Comparison of ENCODE assay signal across 23 cellular contexts in the genomic region with DNA sequence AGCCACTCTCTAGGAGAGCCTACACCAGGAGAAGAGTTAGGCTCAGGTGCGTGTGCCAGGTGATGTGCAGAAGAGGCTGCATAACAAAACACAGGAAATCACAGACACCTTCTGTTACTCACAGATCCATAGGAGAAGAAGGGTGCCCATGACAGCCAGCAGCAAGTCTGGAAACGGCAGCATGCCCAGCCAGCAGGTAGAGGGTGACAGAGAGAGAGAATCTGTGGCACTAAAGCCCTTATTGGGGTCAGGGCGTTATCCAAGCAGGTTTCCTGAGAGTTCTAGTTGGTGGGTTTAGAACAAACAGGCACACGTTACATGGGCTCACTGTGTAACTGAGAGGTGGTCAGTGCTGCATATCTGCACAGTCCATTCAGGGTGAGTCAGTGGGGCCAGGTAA. TPM values are rescaled to one million over a fixed set of nuclear protein-coding genes. Genes with fewer than 3 reads are reported as not detected.
DNase-seq lines count a peak whose midpoint lies in the region; ATAC-seq, FAIRE-seq and TF ChIP-seq lines count a peak whose summit lies in the region.
"Had no signal": no experiment of that assay in that cellular context is flagged by ENCODE, and none has a peak within 500 bp of the region (broad histone marks: within the 10 kb centered on the region; RNA-seq: fewer than 3 reads in every experiment).

No MANE protein-coding gene starts in this region.

- H3K4me3 ChIP-seq in endodermal cell (ENCODE audit: low read length) = no peak overlapping the region
- H3K4me3 ChIP-seq: BLaER1, GM23248 had no signal

- CTCF ChIA-PET in WTC11 (lab: Charles Lee) = interaction anchor here (1.0 kb wide), 1 partner anchor 51 kb away, joined by 3 read pairs; no protein-coding TSS in a partner anchor

- intact Hi-C loops in activated CD4-positive, alpha-beta T cell treated with anti-CD3 and anti-CD28 coated beads, Interleukin-2, amount 10 ng/mL, durations not matched to agents 24 days and 14 days (cut with micrococcal nuclease) = no loop called here

- no peaks in the 10 kb centered on the region for H3K36me3 ChIP-seq in endodermal cell (ENCODE audit: control insufficient read depth, insufficient read depth, low read length)
- H3K36me3 ChIP-seq: BLaER1 had no signal

- no peaks in the 10 kb centered on the region for H3K9me3 ChIP-seq in endodermal cell (ENCODE audit: control insufficient read depth, low read length)
- H3K9me3 ChIP-seq: BLaER1, Caco-2 had no signal

- H3K27me3 ChIP-seq in endodermal cell (ENCODE audit: control insufficient read depth, insufficient read depth, low read length, poor library complexity, severe bottlenecking) = no peaks in the 10 kb centered on the region
- H3K27me3 ChIP-seq: BLaER1 had no signal

- no peaks in the 10 kb centered on the region for H3K36me3 Mint-ChIP-seq in activated CD4-positive, alpha-beta T cell treated with anti-CD3 and anti-CD28 coated beads, Interleukin-2, amount 10 ng/mL, durations not matched to agents 24 days and 14 days (ENCODE audit: low read depth)
- no peaks in the 10 kb centered on the region for H3K36me3 Mint-ChIP-seq in WTC11
- no peaks in the 10 kb centered on the region for H3K36me3 Mint-ChIP-seq in endodermal cell (ENCODE audit: low read depth)
- H3K36me3 Mint-ChIP-seq: CD4-positive, CD25-positive, alpha-beta regulatory T cell; CD8-positive, alpha-beta T cell had no signal

- WGBS in endodermal cell (ENCODE audit: insufficient coverage in 1 of 2, insufficient read length in 1 of 2), 2 experiments = 92 to 100% methylated on average over 2 to 4 of the region's 4 CpGs

- no peaks in the 10 kb centered on the region for H3K4me1 Mint-ChIP-seq in activated CD4-positive, alpha-beta T cell treated with anti-CD3 and anti-CD28 coated beads, Interleukin-2, amount 10 ng/mL, durations not matched to agents 24 days and 14 days
- H3K4me1 Mint-ChIP-seq in WTC11 (peaks cover 6% of the 10 kb centered on the region), endodermal cell (no peaks in the 10 kb centered on the region)
- H3K4me1 Mint-ChIP-seq: B cell had no signal

- DNase-seq in activated CD4-positive, alpha-beta T cell treated with anti-CD3 and anti-CD28 coated beads, Interleukin-2, amount 10 ng/mL, durations not matched to agents 24 days and 14 days = peak; percentile 38
- no peak for DNase-seq in activated CD4-positive, alpha-beta T cell treated with anti-CD3 and anti-CD28 coated beads, Interleukin-2, amount 50 U/mL, for 48 hours
- peak; percentile 22 for DNase-seq in WTC11 (ENCODE audit: low spot score)
- peak; percentile 52 for DNase-seq in endodermal cell
- no peak for DNase-seq in urothelium cell line (ENCODE audit: low spot score)
- no peak for DNase-seq in NCI-H1930 (lab: John Stamatoyannopoulos, UW)
- DNase-seq in NCI-H446 treated with DMSO at 0.1 percent for 48 hours (lab: John Stamatoyannopoulos, UW) = no peak
- no peak for DNase-seq in NCI-H2196 treated with DMSO at 0.1 percent for 48 hours (lab: John Stamatoyannopoulos, UW; ENCODE audit: unreplicated experiment)
- DNase-seq: Caco-2; CD4-positive, CD25-positive, alpha-beta regulatory T cell; CD8-positive, alpha-beta T cell; DMS153; DND-41; GM23248; HCEC 1CT had no signal

- no peaks in the 10 kb centered on the region for H3K9me3 Mint-ChIP-seq in activated CD4-positive, alpha-beta T cell treated with anti-CD3 and anti-CD28 coated beads, Interleukin-2, amount 10 ng/mL, durations not matched to agents 24 days and 14 days
- H3K9me3 Mint-ChIP-seq in WTC11 = peaks cover 8% of the 10 kb centered on the region; the same call in 1 of the 2 replicates
- H3K9me3 Mint-ChIP-seq in endodermal cell = no peaks in the 10 kb centered on the region
- H3K9me3 Mint-ChIP-seq: CD8-positive, alpha-beta T cell had no signal

- TF ChIP-seq CTCF in WTC11 (IDR thresholded peaks at IDR 0.05) (no peak), endodermal cell (conservative IDR thresholded peaks at IDR 0.05) (peak; percentile 52)

- H3K27ac Mint-ChIP-seq in activated CD4-positive, alpha-beta T cell treated with anti-CD3 and anti-CD28 coated beads, Interleukin-2, amount 10 ng/mL, durations not matched to agents 24 days and 14 days = no peak overlapping the region
- H3K27ac Mint-ChIP-seq in WTC11 (no peak overlapping the region), endodermal cell (no peak overlapping the region)
- H3K27ac Mint-ChIP-seq: B cell; CD4-positive, CD25-positive, alpha-beta regulatory T cell; CD8-positive, alpha-beta T cell had no signal

- peak; percentile 91 for FAIRE-seq in urothelium cell line (lab: Jason Lieb, UNC)
- FAIRE-seq: GM12892, GM19239, H54 had no signal

- no peak overlapping the region for H3K9ac ChIP-seq in endodermal cell (ENCODE audit: extremely low read depth, low read length, poor library complexity, severe bottlenecking)
- H3K9ac ChIP-seq: BLaER1, GM23248 had no signal

- H3K27ac ChIP-seq in endodermal cell (ENCODE audit: low read depth, low read length) = no peak overlapping the region
- H3K27ac ChIP-seq: 22Rv1, BLaER1, C4-2B, GM23248 had no signal

- H3K4me3 Mint-ChIP-seq in activated CD4-positive, alpha-beta T cell treated with anti-CD3 and anti-CD28 coated beads, Interleukin-2, amount 10 ng/mL, durations not matched to agents 24 days and 14 days = no peak overlapping the region
- H3K4me3 Mint-ChIP-seq in WTC11 (no peak overlapping the region), endodermal cell (no peak overlapping the region)
- H3K4me3 Mint-ChIP-seq: B cell; CD4-positive, CD25-positive, alpha-beta regulatory T cell; CD8-positive, alpha-beta T cell had no signal

- POLR2A ChIA-PET in WTC11 (lab: Charles Lee) = interaction anchor here (1.1 kb wide), 1 partner anchor 17 kb away, joined by 3 read pairs; no protein-coding TSS in a partner anchor

- H3K27me3 Mint-ChIP-seq in activated CD4-positive, alpha-beta T cell treated with anti-CD3 and anti-CD28 coated beads, Interleukin-2, amount 10 ng/mL, durations not matched to agents 24 days and 14 days = peaks cover 30% of the 10 kb centered on the region
- H3K27me3 Mint-ChIP-seq in WTC11 (ENCODE audit: low read depth) = no peaks in the 10 kb centered on the region
- peaks cover 8% of the 10 kb centered on the region for H3K27me3 Mint-ChIP-seq in endodermal cell (ENCODE audit: insufficient read depth)

- ATAC-seq in WTC11 = peak; percentile 71
- ATAC-seq: CD8-positive, alpha-beta T cell had no signal

- H3K4me1 ChIP-seq in endodermal cell (ENCODE audit: control insufficient read depth, insufficient read depth, low read length) = no peaks in the 10 kb centered on the region
- H3K4me1 ChIP-seq: BLaER1, Caco-2 had no signal

TF ChIP-seq in WTC11, 78 proteins besides CTCF, POLR2A, EP300 and RAD21:
- TF ChIP-seq JUN (CRISPR knock-in tag; IDR thresholded peaks at IDR 0.05) (no peak), ELF4 (CRISPR knock-in tag; IDR thresholded peaks at IDR 0.05; ENCODE audit: low read depth) (no peak), SMAD3 (CRISPR knock-in tag; IDR thresholded peaks at IDR 0.05; ENCODE audit: borderline replicate concordance) (no peak), ZNF121 (CRISPR knock-in tag; IDR thresholded peaks at IDR 0.05) (no peak), TEAD4 (CRISPR knock-in tag; IDR thresholded peaks at IDR 0.05) (no peak), ZBTB21 (CRISPR knock-in tag; IDR thresholded peaks at IDR 0.05; ENCODE audit: borderline replicate concordance) (no peak)
- TF ChIP-seq, protein P1, sequence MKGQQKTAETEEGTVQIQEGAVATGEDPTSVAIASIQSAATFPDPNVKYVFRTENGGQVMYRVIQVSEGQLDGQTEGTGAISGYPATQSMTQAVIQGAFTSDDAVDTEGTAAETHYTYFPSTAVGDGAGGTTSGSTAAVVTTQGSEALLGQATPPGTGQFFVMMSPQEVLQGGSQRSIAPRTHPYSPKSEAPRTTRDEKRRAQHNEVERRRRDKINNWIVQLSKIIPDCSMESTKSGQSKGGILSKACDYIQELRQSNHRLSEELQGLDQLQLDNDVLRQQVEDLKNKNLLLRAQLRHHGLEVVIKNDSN (CRISPR knock-in tag; IDR thresholded peaks at IDR 0.05) = no peak

RNA-seq across cellular contexts. Expression of a gene that starts 14.9 kb away (rescaled TPM):
- 0.36 and 0.79 TPM in 2 replicates for total RNA-seq in activated CD4-positive, alpha-beta T cell treated with anti-CD3 and anti-CD28 coated beads, Interleukin-2, amount 10 ng/mL, durations not matched to agents 24 days and 14 days
- total RNA-seq in WTC11 (2021) = 0.57 to 0.89 TPM (median 0.63 TPM) in 3 replicates
- under 1 TPM in 1 of 2 donors, not detected in 1; 0.09 TPM for total RNA-seq in endodermal cell
- 0.57 TPM for polyA plus RNA-seq in endodermal cell (2013, experiment 1 of 2)
- 0.91 TPM for polyA plus RNA-seq in endodermal cell (2013, experiment 2 of 2)
- total RNA-seq: Caco-2; CD8-positive, alpha-beta T cell; GM23248 had no signal
- polyA plus RNA-seq: AG04450; CD4-positive, CD25-positive, alpha-beta regulatory T cell; GM23248 had no signal

Comparison
In these comparisons a context has a peak if more than half of its experiments do, and no peak if none do; other contexts are left out.
1. DNase-seq: peak in activated CD4-positive, alpha-beta T cell treated with anti-CD3 and anti-CD28 coated beads, Interleukin-2, amount 10 ng/mL, durations not matched to agents 24 days and 14 days (single experiment), WTC11 (single experiment) and endodermal cell (single experiment); none in activated CD4-positive, alpha-beta T cell treated with anti-CD3 and anti-CD28 coated beads, Interleukin-2, amount 50 U/mL, for 48 hours (0 of 2), urothelium cell line (single experiment), NCI-H1930 (0 of 2), NCI-H446 treated with DMSO at 0.1 percent for 48 hours (single experiment) and NCI-H2196 treated with DMSO at 0.1 percent for 48 hours (single experiment).